Comparison of ENCODE assay signal across 27 cellular contexts in genomic region chr7:159017210-159017609, GRCh38.
DNase-seq lines count a peak whose midpoint lies in the region; ATAC-seq and TF ChIP-seq lines count a peak whose summit lies in the region.
"Had no signal": no experiment of that assay in that cellular context is flagged by ENCODE, and none has a peak within 500 bp of the region (broad histone marks: within the 10 kb centered on the region; RNA-seq: fewer than 3 reads in every experiment).

No MANE protein-coding gene starts in this region.

- H3K9me3 Mint-ChIP-seq in H9 (peaks cover 9 to 12% of the 10 kb centered on the region in 2 experiments; a peak in 4 of 5 replicates), WTC11 (peaks cover 8% of the 10 kb centered on the region)

- POLR2A ChIA-PET in WTC11 (lab: Charles Lee): no interaction called here

- H3K4me3 Mint-ChIP-seq in H9 (no peak overlapping the region), WTC11 (no peak overlapping the region)
- H3K4me3 Mint-ChIP-seq: CD4-positive, CD25-positive, alpha-beta regulatory T cell had no signal

- H3K14ac ChIP-seq in H9 (ENCODE audit: insufficient read depth, low read length): no peak overlapping the region

- no peaks in the 10 kb centered on the region for H3K79me1 ChIP-seq in H9 (ENCODE audit: insufficient read depth, low read depth, low read length, poor library complexity, severe bottlenecking)

- H4K20me1 ChIP-seq in H9 (ENCODE audit: control insufficient read depth, insufficient read depth, insufficient read length): no peaks in the 10 kb centered on the region

- H3K27me3 ChIP-seq in H9 (ENCODE audit: insufficient read depth, low read length) (no peaks in the 10 kb centered on the region), thoracic aorta (replicated peaks; ENCODE audit: insufficient read depth) (no peaks in the 10 kb centered on the region)
- H3K27me3 ChIP-seq: BE2C, SJCRH30 had no signal

- no peak overlapping the region for H3K4ac ChIP-seq in H9 (ENCODE audit: low read depth, low read length)

- H2AK5ac ChIP-seq in H9 (ENCODE audit: insufficient read length, low read length): no peak overlapping the region

- no peak overlapping the region for H4K5ac ChIP-seq in H9 (ENCODE audit: insufficient read length, low read depth, low read length)

- peak overlapping the region; percentile 53 for H3K18ac ChIP-seq in H9 (ENCODE audit: insufficient read length, low read depth, low read length)

- DNase-seq in DMS 273 (lab: John Stamatoyannopoulos, UW; ENCODE audit: unreplicated experiment) (peak; percentile 43), DMS 273 treated with DMSO at 0.1 percent for 48 hours (lab: John Stamatoyannopoulos, UW) (no peak), H9 (no peak), coronary artery (ENCODE audit: low spot score) (no peak), thoracic aorta (ENCODE audit: low spot score) (no peak), WTC11 (ENCODE audit: low spot score) (no peak), NCI-H446 (lab: John Stamatoyannopoulos, UW) (no peak)
- DNase-seq in stimulated activated naive CD4-positive, alpha-beta T cell (lab: John Stamatoyannopoulos, UW): no peak
- DNase-seq: ACHN; BE2C; CD4-positive, CD25-positive, alpha-beta regulatory T cell; GF-D8; Kasumi-1; NCI-H1092 treated with DMSO at 0.1 percent for 48 hours; NCI-H1436; NCI-H187; NCI-H2081 treated with DMSO at 0.1 percent for 48 hours; NCI-H2171; NCI-H345; NCI-H524; NCI-H774; NK-92 treated with Interleukin-12 subunit alpha and Interleukin-12 subunit beta, amount 100 ng/mL, for 24 hours; PC-3; SJCRH30 had no signal

- H3K4me1 Mint-ChIP-seq in H9 (peaks cover 19% of the 10 kb centered on the region in 2 experiments), WTC11 (peaks cover 19% of the 10 kb centered on the region)

- no peak overlapping the region for H3K23ac ChIP-seq in H9 (ENCODE audit: insufficient read length, low read depth, low read length)

- H2BK120ac ChIP-seq in H9 (ENCODE audit: low read depth, low read length, poor library complexity, severe bottlenecking): no peak overlapping the region

- TF ChIP-seq CTCF in H9 (conservative IDR thresholded peaks at IDR 0.05): no peak
- TF ChIP-seq CTCF in coronary artery (IDR thresholded peaks at IDR 0.05): no peak
- no peak for TF ChIP-seq CTCF in thoracic aorta (IDR thresholded peaks at IDR 0.05)
- no peak for TF ChIP-seq CTCF in WTC11 (IDR thresholded peaks at IDR 0.05)

- no peaks in the 10 kb centered on the region for H3K9me3 ChIP-seq in H9 (ENCODE audit: control insufficient read depth, low read depth, low read length)
- H3K9me3 ChIP-seq in thoracic aorta: no peaks in the 10 kb centered on the region
- H3K9me3 ChIP-seq: BE2C, SJCRH30 had no signal

- H2BK5ac ChIP-seq in H9 (ENCODE audit: insufficient read length, low read length): no peak overlapping the region

- CTCF ChIA-PET in WTC11 (lab: Charles Lee): no interaction called here

- ATAC-seq in thoracic aorta (ENCODE audit: insufficient number of reproducible peaks, low FRiP score, low read depth) (no peak), WTC11 (no peak)
- ATAC-seq: PC-3, Right ventricle myocardium inferior, SK-N-SH treated with all-trans-retinoic acid at 6 μM for 48 hours had no signal

- no peak overlapping the region for H4K8ac ChIP-seq in H9 (replicated peaks; ENCODE audit: insufficient read length, low read depth, low read length)

- H4K91ac ChIP-seq in H9 (ENCODE audit: insufficient read length, low read depth, low read length): no peak overlapping the region

- no peak overlapping the region for H3K9ac ChIP-seq in H9 (ENCODE audit: extremely low read depth, insufficient read length, low read length)

- H2BK15ac ChIP-seq in H9 (ENCODE audit: low read depth, low read length): no peak overlapping the region

- H3K36me3 Mint-ChIP-seq in H9 (ENCODE audit: insufficient read depth in 1 of 3, low read depth in 3 of 3) (peaks cover 0 to 12% (median 0%) of the 10 kb centered on the region in 3 experiments; a peak in 2 of 7 replicates), WTC11 (no peaks in the 10 kb centered on the region)
- H3K36me3 Mint-ChIP-seq: CD4-positive, CD25-positive, alpha-beta regulatory T cell had no signal

- H2BK20ac ChIP-seq in H9 (ENCODE audit: low read depth, low read length, poor library complexity, severe bottlenecking): no peak overlapping the region

- peaks cover 4% of the 10 kb centered on the region for H3K27me3 Mint-ChIP-seq in H9 (ENCODE audit: low read depth)
- H3K27me3 Mint-ChIP-seq in WTC11 (ENCODE audit: low read depth): no peaks in the 10 kb centered on the region
- H3K27me3 Mint-ChIP-seq: CD4-positive, CD25-positive, alpha-beta regulatory T cell had no signal

- H3K4me3 ChIP-seq in coronary artery: no peak overlapping the region
- H3K4me3 ChIP-seq in thoracic aorta: no peak overlapping the region
- H3K4me3 ChIP-seq: SJCRH30 had no signal

- no peak overlapping the region for H3K4me2 ChIP-seq in H9 (ENCODE audit: insufficient read depth, insufficient read length, low read length)

- no peaks in the 10 kb centered on the region for H3K36me3 ChIP-seq in thoracic aorta
- H3K36me3 ChIP-seq: BE2C had no signal

- H3K79me2 ChIP-seq in H9 (ENCODE audit: insufficient read depth, low read length): no peaks in the 10 kb centered on the region

- H3T11ph ChIP-seq in H9 (ENCODE audit: low read length): no peak overlapping the region

- H2BK12ac ChIP-seq in H9 (ENCODE audit: insufficient read length, low read depth, low read length): no peak overlapping the region

- H3K27ac ChIP-seq in H9 (ENCODE audit: insufficient read length, low read depth, low read length) (no peak overlapping the region), coronary artery (peak overlapping the region; percentile 93 to 95), thoracic aorta (peak overlapping the region; percentile 92 to 97)
- H3K27ac ChIP-seq: 22Rv1, SJCRH30 had no signal

- H2AFZ ChIP-seq in H9 (ENCODE audit: low read length): no peak overlapping the region

- H3K27ac Mint-ChIP-seq in H9 (no peak overlapping the region), WTC11 (no peak overlapping the region)

- H3K23me2 ChIP-seq in H9 (ENCODE audit: insufficient read length, low read depth, low read length, poor library complexity, severe bottlenecking): no peaks in the 10 kb centered on the region

- H3K56ac ChIP-seq in H9 (ENCODE audit: insufficient read length, low read depth, low read length): no peak overlapping the region

- H3K4me1 ChIP-seq in H9 (ENCODE audit: insufficient read depth, low read length): 0 out of 2 replicates have a peak, but pooled peaks cover 2% of the 10 kb centered on the region
- peaks cover 39 to 58% of the 10 kb centered on the region in 2 donors for H3K4me1 ChIP-seq in thoracic aorta (ENCODE audit: control insufficient read depth in 1 of 2, low read depth in 2 of 2)
- H3K4me1 ChIP-seq: BE2C had no signal

- no CpG with 5 or more reads among the region's 10 CpGs for WGBS in H9 (ENCODE audit: extremely low coverage, insufficient read length, low lambda C conversion rate)

TF ChIP-seq in WTC11, 78 proteins besides CTCF, POLR2A, EP300 and RAD21:
- no peak for TF ChIP-seq GTF2I (CRISPR knock-in tag; conservative IDR thresholded peaks at IDR 0.05)
- TF ChIP-seq NFYB (CRISPR knock-in tag; conservative IDR thresholded peaks at IDR 0.05; ENCODE audit: low read depth): no peak
- no peak for TF ChIP-seq ZNF219 (CRISPR knock-in tag; IDR thresholded peaks at IDR 0.05; ENCODE audit: borderline replicate concordance)
- no peak for TF ChIP-seq MAX (CRISPR knock-in tag; IDR thresholded peaks at IDR 0.05)
- TF ChIP-seq, protein P1, sequence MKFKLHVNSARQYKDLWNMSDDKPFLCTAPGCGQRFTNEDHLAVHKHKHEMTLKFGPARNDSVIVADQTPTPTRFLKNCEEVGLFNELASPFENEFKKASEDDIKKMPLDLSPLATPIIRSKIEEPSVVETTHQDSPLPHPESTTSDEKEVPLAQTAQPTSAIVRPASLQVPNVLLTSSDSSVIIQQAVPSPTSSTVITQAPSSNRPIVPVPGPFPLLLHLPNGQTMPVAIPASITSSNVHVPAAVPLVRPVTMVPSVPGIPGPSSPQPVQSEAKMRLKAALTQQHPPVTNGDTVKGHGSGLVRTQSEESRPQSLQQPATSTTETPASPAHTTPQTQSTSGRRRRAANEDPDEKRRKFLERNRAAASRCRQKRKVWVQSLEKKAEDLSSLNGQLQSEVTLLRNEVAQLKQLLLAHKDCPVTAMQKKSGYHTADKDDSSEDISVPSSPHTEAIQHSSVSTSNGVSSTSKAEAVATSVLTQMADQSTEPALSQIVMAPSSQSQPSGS (CRISPR knock-in tag; IDR thresholded peaks at IDR 0.05; ENCODE audit: borderline replicate concordance, low read depth): no peak
- TF ChIP-seq, protein P2, sequence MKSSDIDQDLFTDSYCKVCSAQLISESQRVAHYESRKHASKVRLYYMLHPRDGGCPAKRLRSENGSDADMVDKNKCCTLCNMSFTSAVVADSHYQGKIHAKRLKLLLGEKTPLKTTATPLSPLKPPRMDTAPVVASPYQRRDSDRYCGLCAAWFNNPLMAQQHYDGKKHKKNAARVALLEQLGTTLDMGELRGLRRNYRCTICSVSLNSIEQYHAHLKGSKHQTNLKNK (CRISPR knock-in tag; IDR thresholded peaks at IDR 0.05): no peak
- TF ChIP-seq, protein P3, sequence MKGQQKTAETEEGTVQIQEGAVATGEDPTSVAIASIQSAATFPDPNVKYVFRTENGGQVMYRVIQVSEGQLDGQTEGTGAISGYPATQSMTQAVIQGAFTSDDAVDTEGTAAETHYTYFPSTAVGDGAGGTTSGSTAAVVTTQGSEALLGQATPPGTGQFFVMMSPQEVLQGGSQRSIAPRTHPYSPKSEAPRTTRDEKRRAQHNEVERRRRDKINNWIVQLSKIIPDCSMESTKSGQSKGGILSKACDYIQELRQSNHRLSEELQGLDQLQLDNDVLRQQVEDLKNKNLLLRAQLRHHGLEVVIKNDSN (CRISPR knock-in tag; IDR thresholded peaks at IDR 0.05): no peak
- TF ChIP-seq NFE2L1 (CRISPR knock-in tag; IDR thresholded peaks at IDR 0.05): no peak
- TF ChIP-seq, protein P4, sequence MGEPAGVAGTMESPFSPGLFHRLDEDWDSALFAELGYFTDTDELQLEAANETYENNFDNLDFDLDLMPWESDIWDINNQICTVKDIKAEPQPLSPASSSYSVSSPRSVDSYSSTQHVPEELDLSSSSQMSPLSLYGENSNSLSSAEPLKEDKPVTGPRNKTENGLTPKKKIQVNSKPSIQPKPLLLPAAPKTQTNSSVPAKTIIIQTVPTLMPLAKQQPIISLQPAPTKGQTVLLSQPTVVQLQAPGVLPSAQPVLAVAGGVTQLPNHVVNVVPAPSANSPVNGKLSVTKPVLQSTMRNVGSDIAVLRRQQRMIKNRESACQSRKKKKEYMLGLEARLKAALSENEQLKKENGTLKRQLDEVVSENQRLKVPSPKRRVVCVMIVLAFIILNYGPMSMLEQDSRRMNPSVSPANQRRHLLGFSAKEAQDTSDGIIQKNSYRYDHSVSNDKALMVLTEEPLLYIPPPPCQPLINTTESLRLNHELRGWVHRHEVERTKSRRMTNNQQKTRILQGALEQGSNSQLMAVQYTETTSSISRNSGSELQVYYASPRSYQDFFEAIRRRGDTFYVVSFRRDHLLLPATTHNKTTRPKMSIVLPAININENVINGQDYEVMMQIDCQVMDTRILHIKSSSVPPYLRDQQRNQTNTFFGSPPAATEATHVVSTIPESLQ (CRISPR knock-in tag; IDR thresholded peaks at IDR 0.05): no peak
